ENCODE assay signal across 18 cellular contexts in the genomic region with DNA sequence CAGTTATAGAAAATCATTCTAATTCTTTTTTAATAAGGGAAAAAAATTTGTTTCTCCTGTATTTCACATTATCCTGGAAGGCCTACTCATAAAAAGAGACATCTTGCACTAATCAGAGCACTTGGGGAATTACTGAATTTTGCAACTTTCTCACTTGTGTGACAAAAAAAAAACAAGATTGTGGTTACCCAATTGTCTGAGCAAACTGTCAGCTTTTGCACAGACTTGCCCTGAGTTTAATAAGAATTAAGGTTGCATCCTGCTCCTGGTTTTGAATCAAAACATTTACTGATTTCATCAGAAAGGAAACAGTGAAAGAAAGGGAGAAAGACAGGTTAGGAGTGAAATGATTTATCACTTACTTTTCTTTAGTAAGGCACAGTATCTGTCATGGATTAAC. TPM values are rescaled to one million over a fixed set of nuclear protein-coding genes. Genes with fewer than 3 reads are reported as not detected.
DNase-seq lines count a peak whose midpoint lies in the region; ATAC-seq and TF ChIP-seq lines count a peak whose summit lies in the region.
"Had no signal": no experiment of that assay in that cellular context is flagged by ENCODE, and none has a peak within 500 bp of the region (broad histone marks: within the 10 kb centered on the region; RNA-seq: fewer than 3 reads in every experiment).

No MANE protein-coding gene starts in this region.

- no peaks in the 10 kb centered on the region for H3K9me2 ChIP-seq in hepatocyte (replicated peaks; ENCODE audit: insufficient read depth)

- CTCF ChIA-PET in AG04449 (lab: Yijun Ruan, JAX) (interaction anchor here (1.1 to 1.9 kb wide), 2 partner anchors 18 to 123 kb away, joined by 3 to 6 read pairs; no protein-coding TSS in a partner anchor), HEK293 (lab: Yijun Ruan, JAX) (interaction anchor here (0.6 to 1.5 kb wide), 4 partner anchors 17 to 61 kb away, joined by 3 to 6 read pairs (median 3); no protein-coding TSS in a partner anchor)

- POLR2A ChIA-PET in AG04449 (lab: Yijun Ruan, JAX), result no interaction called here
- POLR2A ChIA-PET in HEK293 (lab: Yijun Ruan, JAX), result interaction anchor here (2.0 kb wide), 1 partner anchor 11 kb away, joined by 9 read pairs; the partner anchor contains the start of gene SH3RF2

- no peak overlapping the region for H3K4me2 ChIP-seq in hepatocyte
- H3K4me2 ChIP-seq: BLaER1 treated with 17β-estradiol and CSF1 and Interleukin-3, amounts not matched to agents 10 nM and 100 nM had no signal

- H3K79me2 ChIP-seq in hepatocyte, result no peaks in the 10 kb centered on the region

- ATAC-seq in GM21515 (IDR thresholded peaks at IDR 0.05; ENCODE audit: unreplicated experiment), result no peak

- no peaks in the 10 kb centered on the region for H4K20me1 ChIP-seq in hepatocyte (ENCODE audit: insufficient read depth, poor library complexity, severe bottlenecking)
- H4K20me1 ChIP-seq: BLaER1 treated with 17β-estradiol and CSF1 and Interleukin-3, amounts not matched to agents 10 nM and 100 nM had no signal

- H3K27me3 ChIP-seq in brain microvascular endothelial cell (replicated peaks) (no peaks in the 10 kb centered on the region), hepatocyte (no peaks in the 10 kb centered on the region)
- H3K27me3 ChIP-seq: BLaER1 treated with 17β-estradiol and CSF1 and Interleukin-3, amounts not matched to agents 10 nM and 100 nM had no signal

- H3K4me3 ChIP-seq in AG04449 (ENCODE audit: low read depth, low read length), result no peak overlapping the region
- no peak overlapping the region for H3K4me3 ChIP-seq in HEK293 (ENCODE audit: low read depth, low read length)
- no peak overlapping the region for H3K4me3 ChIP-seq in brain microvascular endothelial cell (ENCODE audit: low read depth, low read length)
- H3K4me3 ChIP-seq in hepatocyte, result no peak overlapping the region
- H3K4me3 ChIP-seq: BLaER1 treated with 17β-estradiol and CSF1 and Interleukin-3, amounts not matched to agents 10 nM and 100 nM had no signal

- in situ Hi-C loops in brain microvascular endothelial cell (cut with HindIII; ENCODE audit: low pct_ligation_motif_present, low sequenced_read_pairs), result no loop called here
- in situ Hi-C loops in GM13976 (cut with MboI; ENCODE audit: low sequenced_read_pairs, unreplicated experiment), result no loop called here

- no peaks in the 10 kb centered on the region for H3K36me3 ChIP-seq in HEK293 (ENCODE audit: control insufficient read depth in 2 of 2, insufficient read depth in 1 of 2, low read length in 2 of 2)
- H3K36me3 ChIP-seq in brain microvascular endothelial cell (replicated peaks), result no peaks in the 10 kb centered on the region
- no peaks in the 10 kb centered on the region for H3K36me3 ChIP-seq in hepatocyte (replicated peaks; ENCODE audit: insufficient read depth, low read depth)
- H3K36me3 ChIP-seq: BLaER1 treated with 17β-estradiol and CSF1 and Interleukin-3, amounts not matched to agents 10 nM and 100 nM had no signal

- H3K9me3 ChIP-seq in HEK293 (ENCODE audit: control insufficient read depth, insufficient read depth, low read depth, low read length), result no peaks in the 10 kb centered on the region
- H3K9me3 ChIP-seq in hepatocyte (ENCODE audit: low read depth), result no peaks in the 10 kb centered on the region
- H3K9me3 ChIP-seq: BLaER1 treated with 17β-estradiol and CSF1 and Interleukin-3, amounts not matched to agents 10 nM and 100 nM had no signal

- peaks cover 10% of the 10 kb centered on the region; the same call in 1 of the 2 replicates for H3K4me1 ChIP-seq in HEK293 (ENCODE audit: control insufficient read depth, insufficient read depth, low read length)
- peaks cover 8% of the 10 kb centered on the region for H3K4me1 ChIP-seq in hepatocyte (ENCODE audit: insufficient read depth)

- no peak overlapping the region for H2AFZ ChIP-seq in hepatocyte

- DNase-seq in AG04449 (ENCODE audit: low read depth, low spot score) (peak; percentile 60), brain microvascular endothelial cell (no peak), hepatocyte (ENCODE audit: low spot score) (no peak), GM13976 (ENCODE audit: low spot score) (no peak), NCI-H524 treated with DMSO at 0.1 percent for 48 hours (lab: John Stamatoyannopoulos, UW) (no peak), NCI-H1436 treated with DMSO at 0.1 percent for 48 hours (lab: John Stamatoyannopoulos, UW) (no peak)
- DNase-seq: activated T-cell treated with anti-CD3 and anti-CD28 coated beads, Interleukin-2, amount 50 U/mL, for 48 hours; effector CD8-positive, alpha-beta T cell; NCI-H510A treated with DMSO at 0.1 percent for 48 hours; retina had no signal

- TF ChIP-seq CTCF in AG04449 (IDR thresholded peaks at IDR 0.05; ENCODE audit: insufficient read depth, low read length, missing control alignments) (no peak), HEK293 (tag by site-specific recombination; IDR thresholded peaks at IDR 0.05) (no peak), brain microvascular endothelial cell (IDR thresholded peaks at IDR 0.05; ENCODE audit: low read depth, low read length, missing control alignments) (no peak), hepatocyte (IDR thresholded peaks at IDR 0.05; ENCODE audit: poor library complexity) (no peak), GM13976 (IDR thresholded peaks at IDR 0.05; ENCODE audit: borderline replicate concordance, control extremely low read depth, extremely low read depth, insufficient read depth, missing control alignments) (no peak)

- H3K27ac ChIP-seq in HEK293 (ENCODE audit: extremely low read depth, low read depth, low read length) (no peak overlapping the region), brain microvascular endothelial cell (peak overlapping the region; percentile 61), hepatocyte (peak overlapping the region; percentile 29)
- H3K27ac ChIP-seq: BLaER1 treated with 17β-estradiol and CSF1 and Interleukin-3, amounts not matched to agents 10 nM and 100 nM; HL-60 had no signal

TF ChIP-seq in HEK293, 187 proteins besides CTCF, POLR2A, EP300 and RAD21:
- no peak for TF ChIP-seq ZNF174 (tag by site-specific recombination; IDR thresholded peaks at IDR 0.05)
- TF ChIP-seq, protein P1, sequence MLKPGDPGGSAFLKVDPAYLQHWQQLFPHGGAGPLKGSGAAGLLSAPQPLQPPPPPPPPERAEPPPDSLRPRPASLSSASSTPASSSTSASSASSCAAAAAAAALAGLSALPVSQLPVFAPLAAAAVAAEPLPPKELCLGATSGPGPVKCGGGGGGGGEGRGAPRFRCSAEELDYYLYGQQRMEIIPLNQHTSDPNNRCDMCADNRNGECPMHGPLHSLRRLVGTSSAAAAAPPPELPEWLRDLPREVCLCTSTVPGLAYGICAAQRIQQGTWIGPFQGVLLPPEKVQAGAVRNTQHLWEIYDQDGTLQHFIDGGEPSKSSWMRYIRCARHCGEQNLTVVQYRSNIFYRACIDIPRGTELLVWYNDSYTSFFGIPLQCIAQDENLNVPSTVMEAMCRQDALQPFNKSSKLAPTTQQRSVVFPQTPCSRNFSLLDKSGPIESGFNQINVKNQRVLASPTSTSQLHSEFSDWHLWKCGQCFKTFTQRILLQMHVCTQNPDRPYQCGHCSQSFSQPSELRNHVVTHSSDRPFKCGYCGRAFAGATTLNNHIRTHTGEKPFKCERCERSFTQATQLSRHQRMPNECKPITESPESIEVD (tag by site-specific recombination; IDR thresholded peaks at IDR 0.05), result peak; percentile 71
- TF ChIP-seq ZNF155 (tag by site-specific recombination; IDR thresholded peaks at IDR 0.05), result no peak
- peak; percentile 47; the same call in 1 of the 2 replicates for TF ChIP-seq MEIS1 (CRISPR knock-in tag; IDR thresholded peaks at IDR 0.05; ENCODE audit: borderline replicate concordance)
- TF ChIP-seq ZBTB10 (tag by site-specific recombination; IDR thresholded peaks at IDR 0.05), result no peak
- no peak for TF ChIP-seq KLF8 (tag by site-specific recombination; IDR thresholded peaks at IDR 0.05)
- TF ChIP-seq ZFP41 (tag by site-specific recombination; IDR thresholded peaks at IDR 0.05; ENCODE audit: borderline replicate concordance), result no peak
- 0 out of 2 replicates have a peak, but pooled peaks have one; percentile 19 for TF ChIP-seq ZNF707 (tag by site-specific recombination; IDR thresholded peaks at IDR 0.05)
- no peak for TF ChIP-seq AEBP2 (tag by site-specific recombination; IDR thresholded peaks at IDR 0.05; ENCODE audit: borderline replicate concordance)
- TF ChIP-seq KLF7 (tag by site-specific recombination; IDR thresholded peaks at IDR 0.05; ENCODE audit: borderline replicate concordance), result no peak

RNA-seq across cellular contexts. Expression of gene SH3RF2, which starts 10.6 kb away (rescaled TPM):
- 32.0 and 35.1 TPM in 2 replicates for total RNA-seq in hepatocyte
- 34.1 and 35.4 TPM in 2 replicates for polyA plus RNA-seq in hepatocyte

RNA-seq across cellular contexts. Expression of gene GRXCR2, which starts 53.0 kb away (rescaled TPM):
- total RNA-seq in hepatocyte, result not detected in 2 replicates
- 0.39 TPM in 1 of 2 replicates, not detected in the other for polyA plus RNA-seq in hepatocyte
- total RNA-seq: Daoy, mucosa of gallbladder, subcutaneous adipose tissue, WTC11 had no signal
